In genomic region chr11:2411446-2412305, GRCh38 we compare ENCODE assay signal across 1 cellular context.
TF ChIP-seq lines count a peak whose summit lies in the region.

No MANE protein-coding gene starts in this region.

TF ChIP-seq in HepG2, 621 proteins besides CTCF, POLR2A, EP300 and RAD21:
- no peak for TF ChIP-seq MAZ (IDR thresholded peaks at IDR 0.05; ENCODE audit: borderline replicate concordance, low read depth, low read length)
- no peak for TF ChIP-seq MAZ (CRISPR knock-in tag; IDR thresholded peaks at IDR 0.05; ENCODE audit: low read depth)
- TF ChIP-seq ZBTB8A (CRISPR knock-in tag; IDR thresholded peaks at IDR 0.05; ENCODE audit: borderline replicate concordance, low read depth): no peak
- TF ChIP-seq, protein P1, sequence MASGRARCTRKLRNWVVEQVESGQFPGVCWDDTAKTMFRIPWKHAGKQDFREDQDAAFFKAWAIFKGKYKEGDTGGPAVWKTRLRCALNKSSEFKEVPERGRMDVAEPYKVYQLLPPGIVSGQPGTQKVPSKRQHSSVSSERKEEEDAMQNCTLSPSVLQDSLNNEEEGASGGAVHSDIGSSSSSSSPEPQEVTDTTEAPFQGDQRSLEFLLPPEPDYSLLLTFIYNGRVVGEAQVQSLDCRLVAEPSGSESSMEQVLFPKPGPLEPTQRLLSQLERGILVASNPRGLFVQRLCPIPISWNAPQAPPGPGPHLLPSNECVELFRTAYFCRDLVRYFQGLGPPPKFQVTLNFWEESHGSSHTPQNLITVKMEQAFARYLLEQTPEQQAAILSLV (CRISPR knock-in tag; IDR thresholded peaks at IDR 0.05; ENCODE audit: borderline replicate concordance): 0 out of 2 replicates have a peak, but pooled peaks have one; percentile 20
- TF ChIP-seq, protein P2, sequence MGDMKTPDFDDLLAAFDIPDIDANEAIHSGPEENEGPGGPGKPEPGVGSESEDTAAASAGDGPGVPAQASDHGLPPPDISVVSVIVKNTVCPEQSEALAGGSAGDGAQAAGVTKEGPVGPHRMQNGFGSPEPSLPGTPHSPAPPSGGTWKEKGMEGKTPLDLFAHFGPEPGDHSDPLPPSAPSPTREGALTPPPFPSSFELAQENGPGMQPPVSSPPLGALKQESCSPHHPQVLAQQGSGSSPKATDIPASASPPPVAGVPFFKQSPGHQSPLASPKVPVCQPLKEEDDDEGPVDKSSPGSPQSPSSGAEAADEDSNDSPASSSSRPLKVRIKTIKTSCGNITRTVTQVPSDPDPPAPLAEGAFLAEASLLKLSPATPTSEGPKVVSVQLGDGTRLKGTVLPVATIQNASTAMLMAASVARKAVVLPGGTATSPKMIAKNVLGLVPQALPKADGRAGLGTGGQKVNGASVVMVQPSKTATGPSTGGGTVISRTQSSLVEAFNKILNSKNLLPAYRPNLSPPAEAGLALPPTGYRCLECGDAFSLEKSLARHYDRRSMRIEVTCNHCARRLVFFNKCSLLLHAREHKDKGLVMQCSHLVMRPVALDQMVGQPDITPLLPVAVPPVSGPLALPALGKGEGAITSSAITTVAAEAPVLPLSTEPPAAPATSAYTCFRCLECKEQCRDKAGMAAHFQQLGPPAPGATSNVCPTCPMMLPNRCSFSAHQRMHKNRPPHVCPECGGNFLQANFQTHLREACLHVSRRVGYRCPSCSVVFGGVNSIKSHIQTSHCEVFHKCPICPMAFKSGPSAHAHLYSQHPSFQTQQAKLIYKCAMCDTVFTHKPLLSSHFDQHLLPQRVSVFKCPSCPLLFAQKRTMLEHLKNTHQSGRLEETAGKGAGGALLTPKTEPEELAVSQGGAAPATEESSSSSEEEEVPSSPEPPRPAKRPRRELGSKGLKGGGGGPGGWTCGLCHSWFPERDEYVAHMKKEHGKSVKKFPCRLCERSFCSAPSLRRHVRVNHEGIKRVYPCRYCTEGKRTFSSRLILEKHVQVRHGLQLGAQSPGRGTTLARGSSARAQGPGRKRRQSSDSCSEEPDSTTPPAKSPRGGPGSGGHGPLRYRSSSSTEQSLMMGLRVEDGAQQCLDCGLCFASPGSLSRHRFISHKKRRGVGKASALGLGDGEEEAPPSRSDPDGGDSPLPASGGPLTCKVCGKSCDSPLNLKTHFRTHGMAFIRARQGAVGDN (CRISPR knock-in tag; IDR thresholded peaks at IDR 0.05): no peak
- TF ChIP-seq, protein P3, sequence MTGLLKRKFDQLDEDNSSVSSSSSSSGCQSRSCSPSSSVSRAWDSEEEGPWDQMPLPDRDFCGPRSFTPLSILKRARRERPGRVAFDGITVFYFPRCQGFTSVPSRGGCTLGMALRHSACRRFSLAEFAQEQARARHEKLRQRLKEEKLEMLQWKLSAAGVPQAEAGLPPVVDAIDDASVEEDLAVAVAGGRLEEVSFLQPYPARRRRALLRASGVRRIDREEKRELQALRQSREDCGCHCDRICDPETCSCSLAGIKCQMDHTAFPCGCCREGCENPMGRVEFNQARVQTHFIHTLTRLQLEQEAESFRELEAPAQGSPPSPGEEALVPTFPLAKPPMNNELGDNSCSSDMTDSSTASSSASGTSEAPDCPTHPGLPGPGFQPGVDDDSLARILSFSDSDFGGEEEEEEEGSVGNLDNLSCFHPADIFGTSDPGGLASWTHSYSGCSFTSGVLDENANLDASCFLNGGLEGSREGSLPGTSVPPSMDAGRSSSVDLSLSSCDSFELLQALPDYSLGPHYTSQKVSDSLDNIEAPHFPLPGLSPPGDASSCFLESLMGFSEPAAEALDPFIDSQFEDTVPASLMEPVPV (CRISPR knock-in tag; IDR thresholded peaks at IDR 0.05): 0 out of 2 replicates have a peak, but pooled peaks have one; percentile 49
- no peak for TF ChIP-seq CSRNP2 (CRISPR knock-in tag; conservative IDR thresholded peaks at IDR 0.05; ENCODE audit: low read depth)
- TF ChIP-seq EHMT2 (IDR thresholded peaks at IDR 0.05; ENCODE audit: borderline replicate concordance, low read depth, low read length): no peak
- no peak for TF ChIP-seq KMT2B (CRISPR knock-in tag; IDR thresholded peaks at IDR 0.05)
- no peak for TF ChIP-seq ZSCAN29 (CRISPR knock-in tag; conservative IDR thresholded peaks at IDR 0.05)
- TF ChIP-seq ZNF543 (CRISPR knock-in tag; IDR thresholded peaks at IDR 0.05): no peak
- TF ChIP-seq, protein P4, sequence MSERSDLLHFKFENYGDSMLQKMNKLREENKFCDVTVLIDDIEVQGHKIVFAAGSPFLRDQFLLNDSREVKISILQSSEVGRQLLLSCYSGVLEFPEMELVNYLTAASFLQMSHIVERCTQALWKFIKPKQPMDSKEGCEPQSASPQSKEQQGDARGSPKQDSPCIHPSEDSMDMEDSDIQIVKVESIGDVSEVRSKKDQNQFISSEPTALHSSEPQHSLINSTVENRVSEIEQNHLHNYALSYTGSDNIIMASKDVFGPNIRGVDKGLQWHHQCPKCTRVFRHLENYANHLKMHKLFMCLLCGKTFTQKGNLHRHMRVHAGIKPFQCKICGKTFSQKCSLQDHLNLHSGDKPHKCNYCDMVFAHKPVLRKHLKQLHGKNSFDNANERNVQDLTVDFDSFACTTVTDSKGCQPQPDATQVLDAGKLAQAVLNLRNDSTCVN (CRISPR knock-in tag; IDR thresholded peaks at IDR 0.05; ENCODE audit: borderline replicate concordance): no peak
- 0 out of 2 replicates have a peak, but pooled peaks have one; percentile 10 for TF ChIP-seq ZNF33B (CRISPR knock-in tag; IDR thresholded peaks at IDR 0.05)
- TF ChIP-seq ZNF572 (CRISPR knock-in tag; IDR thresholded peaks at IDR 0.05): no peak
- TF ChIP-seq PAXIP1 (CRISPR knock-in tag; conservative IDR thresholded peaks at IDR 0.05): no peak
- TF ChIP-seq ZNF333 (CRISPR knock-in tag; IDR thresholded peaks at IDR 0.05; ENCODE audit: borderline replicate concordance): no peak
- TF ChIP-seq MAX (IDR thresholded peaks at IDR 0.05): 0 out of 2 replicates have a peak, but pooled peaks have one; percentile 12
- 0 out of 2 replicates have a peak, but pooled peaks have one; percentile 50 for TF ChIP-seq ZNF30 (CRISPR knock-in tag; IDR thresholded peaks at IDR 0.05)
- TF ChIP-seq ZSCAN9 (CRISPR knock-in tag; IDR thresholded peaks at IDR 0.05; ENCODE audit: borderline replicate concordance): no peak
- TF ChIP-seq KDM5B (CRISPR knock-in tag; IDR thresholded peaks at IDR 0.05; ENCODE audit: borderline replicate concordance): peak; percentile 13; the same call in 1 of the 2 replicates
- TF ChIP-seq ZNF768 (CRISPR knock-in tag; IDR thresholded peaks at IDR 0.05): peak; percentile 98
- TF ChIP-seq HINFP (CRISPR knock-in tag; IDR thresholded peaks at IDR 0.05; ENCODE audit: low read depth): 0 out of 2 replicates have a peak, but pooled peaks have one; percentile 20
- TF ChIP-seq SCMH1 (CRISPR knock-in tag; IDR thresholded peaks at IDR 0.05; ENCODE audit: borderline replicate concordance): no peak
- TF ChIP-seq ZNF17 (CRISPR knock-in tag; IDR thresholded peaks at IDR 0.05): no peak
- TF ChIP-seq, protein P5, sequence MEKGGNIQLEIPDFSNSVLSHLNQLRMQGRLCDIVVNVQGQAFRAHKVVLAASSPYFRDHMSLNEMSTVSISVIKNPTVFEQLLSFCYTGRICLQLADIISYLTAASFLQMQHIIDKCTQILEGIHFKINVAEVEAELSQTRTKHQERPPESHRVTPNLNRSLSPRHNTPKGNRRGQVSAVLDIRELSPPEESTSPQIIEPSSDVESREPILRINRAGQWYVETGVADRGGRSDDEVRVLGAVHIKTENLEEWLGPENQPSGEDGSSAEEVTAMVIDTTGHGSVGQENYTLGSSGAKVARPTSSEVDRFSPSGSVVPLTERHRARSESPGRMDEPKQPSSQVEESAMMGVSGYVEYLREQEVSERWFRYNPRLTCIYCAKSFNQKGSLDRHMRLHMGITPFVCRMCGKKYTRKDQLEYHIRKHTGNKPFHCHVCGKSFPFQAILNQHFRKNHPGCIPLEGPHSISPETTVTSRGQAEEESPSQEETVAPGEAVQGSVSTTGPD (CRISPR knock-in tag; IDR thresholded peaks at IDR 0.05): no peak
- no peak for TF ChIP-seq TRIM24 (CRISPR knock-in tag; IDR thresholded peaks at IDR 0.05)
